Comparison of ENCODE assay signal across 15 cellular contexts in the genomic region with DNA sequence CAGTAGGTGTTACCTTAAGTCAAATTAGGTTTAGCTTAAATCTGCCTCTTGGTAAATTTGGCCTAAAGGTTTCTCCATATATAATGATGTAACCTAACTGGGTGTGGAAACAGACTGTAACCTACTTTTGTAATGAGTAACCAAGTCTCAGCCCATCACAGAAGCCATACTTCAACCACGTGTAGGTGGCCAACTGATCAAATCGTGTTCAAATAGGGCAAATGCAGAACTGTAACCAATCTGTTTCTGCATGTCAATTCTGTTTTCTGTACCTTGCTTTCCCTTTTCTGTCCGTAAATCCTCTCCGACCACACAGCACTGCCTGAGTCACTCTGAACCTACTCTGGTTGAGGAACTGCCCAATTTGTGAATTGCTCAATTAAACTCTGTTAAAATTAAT. TPM values are rescaled to one million over a fixed set of nuclear protein-coding genes. Genes with fewer than 3 reads are reported as not detected.
A peak's percentile ranks its signal among the peaks of the same experiment; 100 is the strongest.
DNase-seq lines count a peak whose midpoint lies in the region; ATAC-seq, FAIRE-seq and TF ChIP-seq lines count a peak whose summit lies in the region.
"Had no signal": no experiment of that assay in that cellular context is flagged by ENCODE, and none has a peak within 500 bp of the region (broad histone marks: within the 10 kb centered on the region; RNA-seq: fewer than 3 reads in every experiment).

No MANE protein-coding gene starts in this region.

- FAIRE-seq in GM12878 (lab: Jason Lieb, UNC): peak; percentile 78
- FAIRE-seq: A204.1, H54 had no signal

- H3K36me3 ChIP-seq in GM12878 (ENCODE audit: control insufficient read depth in 2 of 2, insufficient read depth in 2 of 2, low read length in 1 of 2): no peaks in the 10 kb centered on the region
- H3K36me3 ChIP-seq: sigmoid colon, WERI-Rb-1 had no signal

- in situ Hi-C loops in GM12878 (cut with MboI): no loop called here

- H2AFZ ChIP-seq in GM12878 (ENCODE audit: control insufficient read depth, low read depth, low read length): no peak overlapping the region

- intact Hi-C loops in activated CD4-positive, alpha-beta T cell treated with anti-CD3 and anti-CD28 coated beads for 36 hours (cut with DNase I, micrococcal nuclease): no loop called here
- intact Hi-C loops in GM12878 (cut with micrococcal nuclease; ENCODE audit: unreplicated experiment): no loop called here

- H4K20me1 ChIP-seq in GM12878 (ENCODE audit: control insufficient read depth, insufficient read depth): no peaks in the 10 kb centered on the region

- WGBS in GM12878 (ENCODE audit: insufficient coverage, insufficient replicate concordance, low lambda C conversion rate, missing lambda C conversion rate): 0% methylated on average over 4 of the region's 4 CpGs

- no peak overlapping the region for H3K4me3 Mint-ChIP-seq in activated CD4-positive, alpha-beta T cell treated with anti-CD3 and anti-CD28 coated beads for 36 hours
- H3K4me3 Mint-ChIP-seq: CD8-positive, alpha-beta T cell had no signal

- H3K4me1 ChIP-seq in GM12878 (ENCODE audit: control insufficient read depth, insufficient read depth, low read length): no peaks in the 10 kb centered on the region
- H3K4me1 ChIP-seq: sigmoid colon had no signal

- no TSS peak for BruUV-seq in GM12878 (replicated peaks; lab: Mats Ljungman, UMichigan)

- peak; percentile 22 for DNase-seq in activated CD4-positive, alpha-beta T cell treated with anti-CD3 and anti-CD28 coated beads for 36 hours
- DNase-seq in activated CD4-positive, alpha-beta T cell treated with anti-CD3 and anti-CD28 coated beads for 4 hours: no peak
- no peak for DNase-seq in GM12878 (ENCODE audit: low read depth, low spot score)
- DNase-seq in SHP77 (lab: John Stamatoyannopoulos, UW): no peak
- DNase-seq: CD8-positive, alpha-beta T cell; dermis blood vessel endothelial cell; NCI-H226; sigmoid colon; WERI-Rb-1 had no signal

- ATAC-seq in activated CD4-positive, alpha-beta T cell treated with anti-CD3 and anti-CD28 coated beads for 36 hours: peak; percentile 74
- peak; percentile 56 for ATAC-seq in GM18520 (IDR thresholded peaks at IDR 0.05; ENCODE audit: unreplicated experiment)
- ATAC-seq in HG03378 (IDR thresholded peaks at IDR 0.05; ENCODE audit: unreplicated experiment): peak; percentile 77
- ATAC-seq in GM12878: peak; percentile 89
- ATAC-seq in GM21737 (IDR thresholded peaks at IDR 0.05; ENCODE audit: unreplicated experiment): no peak
- no peak for ATAC-seq in HG02973 (IDR thresholded peaks at IDR 0.05; ENCODE audit: unreplicated experiment)
- ATAC-seq: CD8-positive, alpha-beta T cell had no signal

- H3K27ac Mint-ChIP-seq in activated CD4-positive, alpha-beta T cell treated with anti-CD3 and anti-CD28 coated beads for 36 hours: no peak overlapping the region
- H3K27ac Mint-ChIP-seq: CD8-positive, alpha-beta T cell had no signal

- peaks cover 2% of the 10 kb centered on the region for H3K4me1 Mint-ChIP-seq in activated CD4-positive, alpha-beta T cell treated with anti-CD3 and anti-CD28 coated beads for 36 hours

- SMC1A ChIA-PET in GM12878 (lab: Charles Lee; ENCODE audit: uncharacterized antibody, unreplicated experiment): interaction anchor here (0.6 to 1.5 kb wide), 6 partner anchors 9 to 438 kb away, joined by 3 to 5 read pairs (median 3); no protein-coding TSS in a partner anchor

- H3K4me2 ChIP-seq in GM12878 (ENCODE audit: control insufficient read depth, insufficient read depth): 0 out of 2 replicates have a peak overlapping the region, but pooled peaks have one; percentile 9

- peaks cover 6% of the 10 kb centered on the region for H3K27me3 Mint-ChIP-seq in activated CD4-positive, alpha-beta T cell treated with anti-CD3 and anti-CD28 coated beads for 36 hours

- POLR2A ChIA-PET in activated CD4-positive, alpha-beta T cell treated with anti-CD3 and anti-CD28 coated beads for 36 hours (lab: Charles Lee): no interaction called here
- POLR2A ChIA-PET in GM12878 (lab: Charles Lee): no interaction called here

- no peaks in the 10 kb centered on the region for H3K79me2 ChIP-seq in GM12878 (ENCODE audit: control insufficient read depth, insufficient read depth, low read length)

- no peak overlapping the region for H3K9ac ChIP-seq in GM12878 (ENCODE audit: control insufficient read depth, insufficient read depth, low read length)

- RAD21 ChIA-PET in GM12878 (lab: Charles Lee; ENCODE audit: unreplicated experiment): interaction anchor here (1.4 kb wide), 1 partner anchor 114 kb away, joined by 3 read pairs; no protein-coding TSS in a partner anchor

- H3K36me3 Mint-ChIP-seq in activated CD4-positive, alpha-beta T cell treated with anti-CD3 and anti-CD28 coated beads for 36 hours (ENCODE audit: low read depth): no peaks in the 10 kb centered on the region
- H3K36me3 Mint-ChIP-seq: CD8-positive, alpha-beta T cell had no signal

- no peaks in the 10 kb centered on the region for H3K27me3 ChIP-seq in GM12878 (replicated peaks in 1 of 2; ENCODE audit: control insufficient read depth in 2 of 2, insufficient read depth in 2 of 2, low read length in 1 of 2)
- H3K27me3 ChIP-seq: sigmoid colon had no signal

- H3K27ac ChIP-seq in GM12878 (ENCODE audit: control insufficient read depth, insufficient read depth): no peak overlapping the region
- H3K27ac ChIP-seq: sigmoid colon, WERI-Rb-1 had no signal

- H3K9me3 ChIP-seq in GM12878 (replicated peaks; ENCODE audit: control insufficient read depth, insufficient read depth, low read length): no peaks in the 10 kb centered on the region; the same call in 2 of the 3 replicates

- H3K9me3 Mint-ChIP-seq in activated CD4-positive, alpha-beta T cell treated with anti-CD3 and anti-CD28 coated beads for 36 hours (ENCODE audit: low read depth): peaks cover 16% of the 10 kb centered on the region

- H3K4me3 ChIP-seq in GM12878: no peak overlapping the region
- H3K4me3 ChIP-seq: sigmoid colon had no signal

- TF ChIP-seq RAD21 in GM12878 (IDR thresholded peaks at IDR 0.05; ENCODE audit: insufficient read depth, low read depth, low read length): no peak

- TF ChIP-seq CTCF in GM12878 (IDR thresholded peaks at IDR 0.05 in 2 of 3, conservative IDR thresholded peaks at IDR 0.05 in 1 of 3; ENCODE audit: control insufficient read depth in 2 of 3, extremely low read depth in 1 of 3, insufficient read depth in 1 of 3, low read depth in 3 of 3, low read length in 3 of 3): no peak

- no peak for TF ChIP-seq EP300 in GM12878 (IDR thresholded peaks at IDR 0.05; ENCODE audit: borderline replicate concordance in 1 of 2, control insufficient read depth in 1 of 2, low read depth in 2 of 2, low read length in 2 of 2)

- no peak for TF ChIP-seq POLR2A in GM12878 (IDR thresholded peaks at IDR 0.05; ENCODE audit: low read depth, low read length)

- CTCF ChIA-PET in activated CD4-positive, alpha-beta T cell treated with anti-CD3 and anti-CD28 coated beads for 36 hours (lab: Charles Lee): interaction anchor here (1.1 to 1.4 kb wide), 3 partner anchors 12 to 156 kb away, joined by 3 to 5 read pairs (median 5); no protein-coding TSS in a partner anchor
- CTCF ChIA-PET in GM12878 (lab: Yijun Ruan, JAX): interaction anchor here (0.6 to 1.7 kb wide), 9 partner anchors 10 to 898 kb away, joined by 3 to 8 read pairs (median 3); no protein-coding TSS in a partner anchor

TF ChIP-seq in GM12878, 131 proteins besides CTCF, POLR2A, EP300 and RAD21 (continues in another document):
- no peak for TF ChIP-seq NR2F1 (conservative IDR thresholded peaks at IDR 0.05)
- TF ChIP-seq, protein P1, sequence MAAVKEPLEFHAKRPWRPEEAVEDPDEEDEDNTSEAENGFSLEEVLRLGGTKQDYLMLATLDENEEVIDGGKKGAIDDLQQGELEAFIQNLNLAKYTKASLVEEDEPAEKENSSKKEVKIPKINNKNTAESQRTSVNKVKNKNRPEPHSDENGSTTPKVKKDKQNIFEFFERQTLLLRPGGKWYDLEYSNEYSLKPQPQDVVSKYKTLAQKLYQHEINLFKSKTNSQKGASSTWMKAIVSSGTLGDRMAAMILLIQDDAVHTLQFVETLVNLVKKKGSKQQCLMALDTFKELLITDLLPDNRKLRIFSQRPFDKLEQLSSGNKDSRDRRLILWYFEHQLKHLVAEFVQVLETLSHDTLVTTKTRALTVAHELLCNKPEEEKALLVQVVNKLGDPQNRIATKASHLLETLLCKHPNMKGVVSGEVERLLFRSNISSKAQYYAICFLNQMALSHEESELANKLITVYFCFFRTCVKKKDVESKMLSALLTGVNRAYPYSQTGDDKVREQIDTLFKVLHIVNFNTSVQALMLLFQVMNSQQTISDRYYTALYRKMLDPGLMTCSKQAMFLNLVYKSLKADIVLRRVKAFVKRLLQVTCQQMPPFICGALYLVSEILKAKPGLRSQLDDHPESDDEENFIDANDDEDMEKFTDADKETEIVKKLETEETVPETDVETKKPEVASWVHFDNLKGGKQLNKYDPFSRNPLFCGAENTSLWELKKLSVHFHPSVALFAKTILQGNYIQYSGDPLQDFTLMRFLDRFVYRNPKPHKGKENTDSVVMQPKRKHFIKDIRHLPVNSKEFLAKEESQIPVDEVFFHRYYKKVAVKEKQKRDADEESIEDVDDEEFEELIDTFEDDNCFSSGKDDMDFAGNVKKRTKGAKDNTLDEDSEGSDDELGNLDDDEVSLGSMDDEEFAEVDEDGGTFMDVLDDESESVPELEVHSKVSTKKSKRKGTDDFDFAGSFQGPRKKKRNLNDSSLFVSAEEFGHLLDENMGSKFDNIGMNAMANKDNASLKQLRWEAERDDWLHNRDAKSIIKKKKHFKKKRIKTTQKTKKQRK (IDR thresholded peaks at IDR 0.05; ENCODE audit: low read depth, low read length): no peak
- TF ChIP-seq SIX5 (IDR thresholded peaks at IDR 0.05; ENCODE audit: low read depth, low read length, severe bottlenecking): no peak

RNA-seq across cellular contexts. Expression of a gene that starts 34.0 kb away (rescaled TPM):
- total RNA-seq in activated CD4-positive, alpha-beta T cell treated with anti-CD3 and anti-CD28 coated beads for 36 hours: under 1 TPM in 1 of 2 experiments, not detected in 1; 0.02 TPM
- 0.06 and 0.17 TPM in 2 replicates for total RNA-seq in GM12878 (2013; cell fraction: nucleolus; rRNA removed)
- total RNA-seq in GM12878 (2014; rRNA removed) (under 0.01 TPM in 1 of 2 replicates, not detected in the other), GM12878 (2014; rRNA removed; fragmentation: Illumina TruSeq; extraction: Trizol) (not detected in 2 replicates), GM12878 (2021) (0.05 TPM in 1 of 2 replicates, not detected in the other)
- polyA plus RNA-seq in GM12878 (2011; ENCODE audit: low read depth): not detected
- polyA plus RNA-seq in GM12878 (2011; rRNA removed) (0.04 TPM in 1 of 2 replicates, not detected in the other), GM12878 (2014; fragmentation: Illumina TruSeq; extraction: Trizol) (not detected in 2 replicates), GM12878 (2014; fragmentation: Nextera tagmentation; extraction: Ambion mirVana) (under 1 TPM; 0.02 to 0.05 TPM), GM12878 (2014; rRNA removed) (0.01 TPM in 1 of 2 replicates, not detected in the other), GM12878 (2016; fragmentation: Nextera tagmentation; extraction: Ambion mirVana) (under 1 TPM in 1 of 2 experiments, not detected in 1; 0.03 TPM)
- polyA plus RNA-seq in GM12878 (2011; cell fraction: cytosol; rRNA removed): not detected in 2 replicates
- polyA plus RNA-seq in GM12878 (2011; cell fraction: nucleus; rRNA removed): 0.07 TPM in 1 of 2 replicates, not detected in the other
- polyA plus RNA-seq in GM12878 (2012): 0.03 and 0.09 TPM in 2 replicates
- polyA minus RNA-seq in GM12878 (2011; rRNA and poly(A)+ RNA removed): not detected in 2 replicates
- polyA minus RNA-seq in GM12878 (2011; cell fraction: cytosol; rRNA and poly(A)+ RNA removed): not detected in 2 replicates
- polyA minus RNA-seq in GM12878 (2011; cell fraction: nucleus; rRNA and poly(A)+ RNA removed): not detected in 2 replicates
- total RNA-seq: CD8-positive, alpha-beta T cell had no signal

Comparison
In these comparisons a context has a peak if more than half of its experiments do, and no peak if none do; other contexts are left out.
1. ATAC-seq: peak in activated CD4-positive, alpha-beta T cell treated with anti-CD3 and anti-CD28 coated beads for 36 hours (single experiment), GM18520 (single experiment), HG03378 (single experiment) and GM12878 (single experiment); none in GM21737 (single experiment) and HG02973 (single experiment).